In the genomic region with DNA sequence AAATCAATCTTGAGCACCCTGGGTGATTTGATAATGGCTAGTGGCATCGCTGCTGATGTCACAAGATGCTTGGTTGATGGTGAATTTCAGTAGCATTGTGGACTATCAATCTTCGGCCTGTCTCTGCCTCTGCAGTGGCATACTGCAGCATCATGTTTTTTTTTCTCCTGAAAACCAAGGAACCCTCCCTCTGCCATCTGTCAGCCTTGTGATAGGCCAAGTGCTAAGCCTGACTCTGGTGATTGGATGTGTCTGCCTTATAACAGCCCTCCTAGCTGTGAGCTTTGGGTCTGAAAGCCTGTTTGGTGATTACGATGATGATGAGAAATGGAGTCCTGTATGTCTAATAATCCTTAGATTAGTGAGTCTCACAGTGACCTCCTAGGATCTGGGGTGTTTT, we compare ENCODE assay signal across 18 cellular contexts.
"Had no signal": no experiment of that assay in that cellular context is flagged by ENCODE, and none has a peak within 500 bp of the region (broad histone marks: within the 10 kb centered on the region; RNA-seq: fewer than 3 reads in every experiment).

No MANE protein-coding gene starts in this region.

- DNase-seq: activated CD4-positive, alpha-beta T cell treated with anti-CD3 and anti-CD28 coated beads, Interleukin-2, amount 50 U/mL, for 1 hour; activated gamma-delta T cell; activated T-cell treated with anti-CD3 and anti-CD28 coated beads, Interleukin-2, amount 50 U/mL, for 72 hours; dorsolateral prefrontal cortex; endodermal cell; foreskin melanocyte; glutamatergic neuron; hippocampal formation; islet precursor cell; mammary epithelial cell; midbrain; nephron progenitor cell; occipital lobe; stimulated activated CD4-positive, alpha-beta T cell treated with anti-CD3 and anti-CD28 coated beads, Interleukin-2, amount 100 ng/mL, for 24 hours; stimulated activated naive CD4-positive, alpha-beta T cell treated with Interleukin-2 at 50 U/mL for 16 hours; thyroid gland had no signal

- ATAC-seq: activated CD4-positive, CD25-positive, alpha-beta regulatory T cell treated with anti-CD3 and anti-CD28 coated beads, Interleukin-2, amount 50 U/mL, for 24 hours; activated T-cell treated with anti-CD3 and anti-CD28 coated beads, Interleukin-2, amount 50 U/mL, for 72 hours; left lobe of liver had no signal
